ENCODE assay signal across 17 cellular contexts in the genomic region with DNA sequence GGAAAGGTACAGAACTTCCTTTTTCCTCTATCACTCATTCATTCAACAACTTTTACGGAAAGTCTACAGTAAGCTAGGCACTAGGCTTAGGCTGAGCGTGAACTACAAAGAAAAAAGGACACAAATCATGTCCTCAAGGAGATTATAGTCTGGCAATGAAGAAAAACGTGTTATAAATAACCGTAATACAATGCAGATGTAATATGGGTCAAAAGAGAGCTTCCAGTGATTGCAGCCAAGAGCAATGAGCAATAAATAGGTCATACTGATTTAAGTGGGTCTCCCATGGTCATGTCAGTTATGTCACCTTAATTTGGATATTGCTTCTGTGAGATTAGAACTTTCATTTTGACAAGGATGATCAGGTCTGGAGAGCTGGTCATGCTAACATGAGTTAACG.
DNase-seq lines count a peak whose midpoint lies in the region; ATAC-seq and TF ChIP-seq lines count a peak whose summit lies in the region.
"Had no signal": no experiment of that assay in that cellular context is flagged by ENCODE, and none has a peak within 500 bp of the region (broad histone marks: within the 10 kb centered on the region; RNA-seq: fewer than 3 reads in every experiment).

No MANE protein-coding gene starts in this region.

- DNase-seq in AG08395 (ENCODE audit: low spot score) = peak; percentile 6
- DNase-seq in RWPE2 (ENCODE audit: low spot score) = no peak
- peak; percentile 26 for DNase-seq in fibroblast of gingiva (ENCODE audit: low read depth)
- DNase-seq in psoas muscle = no peak
- no peak for DNase-seq in stimulated activated CD4-positive, alpha-beta T cell treated with anti-CD3 and anti-CD28 coated beads, Interleukin-4, amount 100 ng/mL, for 1 hour
- DNase-seq in GOT3 (lab: John Stamatoyannopoulos, UW) = no peak
- no peak for DNase-seq in stimulated activated naive B cell treated with anti-CD40 and anti-IgM and Interleukin-4, amounts not matched to agents 10 μg/mL and 1 μg/mL and 100 μg/mL, for 72 hours
- DNase-seq: CD4-positive, CD25-positive, alpha-beta regulatory T cell; H7; Kasumi-1; NCI-H1105 treated with DMSO at 0.1 percent for 48 hours; NCI-H187; SHP77; SK-N-SH had no signal

- no peaks in the 10 kb centered on the region for H3K27me3 Mint-ChIP-seq in stimulated activated naive B cell treated with anti-CD40 and anti-IgM and Interleukin-4, amounts not matched to agents 10 μg/mL and 1 μg/mL and 100 μg/mL, for 72 hours
- H3K27me3 Mint-ChIP-seq: B cell; CD4-positive, CD25-positive, alpha-beta regulatory T cell had no signal

- H3K4me1 Mint-ChIP-seq in stimulated activated naive B cell treated with anti-CD40 and anti-IgM and Interleukin-4, amounts not matched to agents 10 μg/mL and 1 μg/mL and 100 μg/mL, for 72 hours = no peaks in the 10 kb centered on the region
- H3K4me1 Mint-ChIP-seq: B cell, IgD-negative memory B cell had no signal

- no peak overlapping the region for H3K4me3 Mint-ChIP-seq in stimulated activated naive B cell treated with anti-CD40 and anti-IgM and Interleukin-4, amounts not matched to agents 10 μg/mL and 1 μg/mL and 100 μg/mL, for 72 hours
- H3K4me3 Mint-ChIP-seq: B cell, IgD-negative memory B cell had no signal

- 49 to 55% (median 55%) methylated on average over 5 of the region's 5 CpGs for WGBS in psoas muscle, 3 donors

- TF ChIP-seq CTCF in RWPE2 (IDR thresholded peaks at IDR 0.05; ENCODE audit: poor library complexity, severe bottlenecking) (no peak), psoas muscle (IDR thresholded peaks at IDR 0.05) (no peak)

- peak overlapping the region; percentile 69 for H3K27ac ChIP-seq in RWPE2 (ENCODE audit: poor library complexity, severe bottlenecking)
- H3K27ac ChIP-seq in psoas muscle = peak overlapping the region; percentile 44

- H3K4me3 ChIP-seq in RWPE2 (ENCODE audit: severe bottlenecking) = no peak overlapping the region
- H3K4me3 ChIP-seq in psoas muscle = no peak overlapping the region

- H3K4me1 ChIP-seq in RWPE2 (ENCODE audit: insufficient read depth, poor library complexity, severe bottlenecking) = peaks cover 29% of the 10 kb centered on the region
- peaks cover 26% of the 10 kb centered on the region for H3K4me1 ChIP-seq in psoas muscle

- H3K36me3 Mint-ChIP-seq in stimulated activated naive B cell treated with anti-CD40 and anti-IgM and Interleukin-4, amounts not matched to agents 10 μg/mL and 1 μg/mL and 100 μg/mL, for 72 hours = no peaks in the 10 kb centered on the region
- H3K36me3 Mint-ChIP-seq: IgD-negative memory B cell had no signal

- H3K36me3 ChIP-seq in RWPE2 (ENCODE audit: low read depth) = peaks cover 7% of the 10 kb centered on the region
- H3K36me3 ChIP-seq in psoas muscle (ENCODE audit: insufficient read depth in 1 of 2, low read depth in 1 of 2) = peaks cover 0 to 3% of the 10 kb centered on the region in 2 donors

- H3K27me3 ChIP-seq in RWPE2 (ENCODE audit: insufficient read depth, poor library complexity, severe bottlenecking) = no peaks in the 10 kb centered on the region
- H3K27me3 ChIP-seq in psoas muscle (ENCODE audit: insufficient read depth in 3 of 3, low read length in 2 of 3) = no peaks in the 10 kb centered on the region

- intact Hi-C loops in psoas muscle (cut with DNase I) = no loop called here

- ATAC-seq in RWPE2 (ENCODE audit: low read depth) (no peak), psoas muscle (peak in 3 of 4 donors; percentile 48 to 50 (median 48)), HG02610 (IDR thresholded peaks at IDR 0.05; ENCODE audit: unreplicated experiment) (no peak)
- ATAC-seq in stimulated activated naive B cell treated with anti-CD40 and anti-IgM and Interleukin-4, amounts not matched to agents 10 μg/mL and 1 μg/mL and 100 μg/mL, for 72 hours (replicated peaks) = no peak

- no peak overlapping the region for H3K27ac Mint-ChIP-seq in stimulated activated naive B cell treated with anti-CD40 and anti-IgM and Interleukin-4, amounts not matched to agents 10 μg/mL and 1 μg/mL and 100 μg/mL, for 72 hours
- H3K27ac Mint-ChIP-seq: B cell, IgD-negative memory B cell had no signal

- H3K9me3 ChIP-seq in RWPE2 (ENCODE audit: severe bottlenecking) (no peaks in the 10 kb centered on the region), psoas muscle (no peaks in the 10 kb centered on the region)
- H3K9me3 ChIP-seq: SK-N-SH had no signal

- peaks cover 0 to under 1% of the 10 kb centered on the region in 2 donors for H3K9me3 Mint-ChIP-seq in stimulated activated naive B cell treated with anti-CD40 and anti-IgM and Interleukin-4, amounts not matched to agents 10 μg/mL and 1 μg/mL and 100 μg/mL, for 72 hours
- H3K9me3 Mint-ChIP-seq: IgD-negative memory B cell had no signal

Comparison
In these comparisons a context has a peak if more than half of its experiments do, and no peak if none do; other contexts are left out.
1. DNase-seq: peak in AG08395 (single experiment) and fibroblast of gingiva (single experiment); none in RWPE2 (single experiment), psoas muscle (0 of 2), stimulated activated CD4-positive, alpha-beta T cell treated with anti-CD3 and anti-CD28 coated beads, Interleukin-4, amount 100 ng/mL, for 1 hour (single experiment), GOT3 (single experiment) and stimulated activated naive B cell treated with anti-CD40 and anti-IgM and Interleukin-4, amounts not matched to agents 10 μg/mL and 1 μg/mL and 100 μg/mL, for 72 hours (single experiment).
2. ATAC-seq: peak in psoas muscle (3 of 4); none in RWPE2 (single experiment), stimulated activated naive B cell treated with anti-CD40 and anti-IgM and Interleukin-4, amounts not matched to agents 10 μg/mL and 1 μg/mL and 100 μg/mL, for 72 hours (0 of 2) and HG02610 (single experiment).